Comparison of ENCODE assay signal across 14 cellular contexts in genomic region chr19:18607222-18608101, GRCh38. TPM values are rescaled to one million over a fixed set of nuclear protein-coding genes. Genes with fewer than 3 reads are reported as not detected.
DNase-seq lines count a peak whose midpoint lies in the region; ATAC-seq, FAIRE-seq and TF ChIP-seq lines count a peak whose summit lies in the region.
"Had no signal": no experiment of that assay in that cellular context is flagged by ENCODE, and none has a peak within 500 bp of the region (broad histone marks: within the 10 kb centered on the region; RNA-seq: fewer than 3 reads in every experiment).

No MANE protein-coding gene starts in this region.

- no peaks in the 10 kb centered on the region for H3K79me2 ChIP-seq in GM23338 (replicated peaks; ENCODE audit: insufficient read depth)

- peaks cover 82% of the 10 kb centered on the region for H3K27me3 Mint-ChIP-seq in GM23338 (ENCODE audit: insufficient read depth, low read depth, poor library complexity)
- H3K27me3 Mint-ChIP-seq in activated naive CD8-positive, alpha-beta T cell treated with anti-CD3 and anti-CD28 coated beads for 36 hours, result peaks cover 77% of the 10 kb centered on the region

- H2AFZ ChIP-seq in GM23338, result no peak overlapping the region; the same call in 1 of the 2 replicates

- peak overlapping the region; percentile 84 for H3K4me2 ChIP-seq in GM23338

- ATAC-seq in GM23338, result no peak
- ATAC-seq in GM18909 (IDR thresholded peaks at IDR 0.05; ENCODE audit: poor library complexity, unreplicated experiment), result no peak
- no peak for ATAC-seq in HG02840 (IDR thresholded peaks at IDR 0.05; ENCODE audit: low FRiP score, unreplicated experiment)
- ATAC-seq: activated CD4-positive, CD25-positive, alpha-beta regulatory T cell treated with anti-CD3 and anti-CD28 coated beads, Interleukin-2, amount 50 U/mL, for 24 hours had no signal

- H3K4me3 ChIP-seq in AG09309 (ENCODE audit: control insufficient read depth, low read depth, low read length) (peak overlapping the region; percentile 45), GM23338 (peak overlapping the region; percentile 52), breast epithelium (peak overlapping the region; percentile 35 to 63 (median 47)), mesodermal cell (ENCODE audit: extremely low read depth, insufficient read depth, low read length, poor library complexity, severe bottlenecking) (peak overlapping the region; percentile 18)

- no peaks in the 10 kb centered on the region; the same call in 2 of the 3 replicates for H3K9me3 Mint-ChIP-seq in GM23338
- H3K9me3 Mint-ChIP-seq in activated naive CD8-positive, alpha-beta T cell treated with anti-CD3 and anti-CD28 coated beads for 36 hours, result no peaks in the 10 kb centered on the region

- H3K27ac Mint-ChIP-seq in GM23338, result no peak overlapping the region
- no peak overlapping the region for H3K27ac Mint-ChIP-seq in activated naive CD8-positive, alpha-beta T cell treated with anti-CD3 and anti-CD28 coated beads for 36 hours

- WGBS in mesodermal cell (ENCODE audit: insufficient coverage in 2 of 2), 2 experiments, result 2% methylated on average over 42 to 43 of the region's 68 CpGs

- peaks cover 37% of the 10 kb centered on the region for H3F3A ChIP-seq in GM23338 (replicated peaks; ENCODE audit: low read depth)

- TF ChIP-seq CTCF in AG09309 (IDR thresholded peaks at IDR 0.05; ENCODE audit: control insufficient read depth, insufficient read depth, low read depth, low read length, missing control alignments) (no peak), GM23338 (conservative IDR thresholded peaks at IDR 0.05; ENCODE audit: low read depth in 2 of 2) (no peak), breast epithelium (IDR thresholded peaks at IDR 0.05) (no peak)

- peak overlapping the region; percentile 62 for H3K4me3 Mint-ChIP-seq in GM23338
- no peak overlapping the region for H3K4me3 Mint-ChIP-seq in activated naive CD8-positive, alpha-beta T cell treated with anti-CD3 and anti-CD28 coated beads for 36 hours

- 0 out of 2 replicates have a peak, but pooled peaks cover 7% of the 10 kb centered on the region for H4K20me1 ChIP-seq in GM23338 (replicated peaks; ENCODE audit: insufficient read depth)

- no peak overlapping the region for H3K27ac ChIP-seq in GM23338 (ENCODE audit: low read depth)
- H3K27ac ChIP-seq in breast epithelium, result no peak overlapping the region
- H3K27ac ChIP-seq in mesodermal cell (ENCODE audit: low read depth, low read length, severe bottlenecking), result no peak overlapping the region

- H3K4me1 ChIP-seq in GM23338 (ENCODE audit: insufficient read depth), result peaks cover 59% of the 10 kb centered on the region
- H3K4me1 ChIP-seq in breast epithelium, result peaks cover 12 to 19% of the 10 kb centered on the region in 2 donors
- H3K4me1 ChIP-seq in mesodermal cell (ENCODE audit: control insufficient read depth, insufficient read depth, low read length, poor library complexity, severe bottlenecking), result peaks cover 50% of the 10 kb centered on the region

- no peak for FAIRE-seq in HTR-8/SVneo (lab: Jason Lieb, UNC)
- FAIRE-seq: frontal cortex had no signal

- TF ChIP-seq POLR2A in breast epithelium (IDR thresholded peaks at IDR 0.05), result no peak

- H3K9me2 ChIP-seq in GM23338 (ENCODE audit: insufficient read depth), result no peaks in the 10 kb centered on the region

- H3K36me3 ChIP-seq in GM23338 (ENCODE audit: insufficient read depth), result no peaks in the 10 kb centered on the region
- H3K36me3 ChIP-seq in breast epithelium, result no peaks in the 10 kb centered on the region
- no peaks in the 10 kb centered on the region for H3K36me3 ChIP-seq in mesodermal cell (ENCODE audit: control insufficient read depth, insufficient read depth, low read length)

- DNase-seq in AG09309 (ENCODE audit: low read depth) (no peak), GM23338 (ENCODE audit: low spot score) (peak; percentile 65), breast epithelium (ENCODE audit: low spot score in 2 of 2) (no peak), HTR-8/SVneo (ENCODE audit: insufficient read length, low spot score) (no peak)
- no peak for DNase-seq in activated naive CD8-positive, alpha-beta T cell treated with anti-CD3 and anti-CD28 coated beads for 36 hours
- DNase-seq: aorta; EL; OCI-M1; stimulated activated CD4-positive, alpha-beta T cell treated with anti-CD3 and anti-CD28 coated beads, Interleukin-4, amount 100 ng/mL, for 1 hour had no signal

- H3K27me3 ChIP-seq in GM23338 (ENCODE audit: insufficient read depth), result peaks cover 96% of the 10 kb centered on the region
- H3K27me3 ChIP-seq in breast epithelium, result peaks cover 23 to 82% of the 10 kb centered on the region in 2 donors

- intact Hi-C loops in breast epithelium (cut with DNase I; ENCODE audit: low total_unique reads), result no loop called here

- H3K4me1 Mint-ChIP-seq in GM23338, result peaks cover 48% of the 10 kb centered on the region
- peaks cover 12% of the 10 kb centered on the region for H3K4me1 Mint-ChIP-seq in activated naive CD8-positive, alpha-beta T cell treated with anti-CD3 and anti-CD28 coated beads for 36 hours

- peaks cover 2% of the 10 kb centered on the region; the same call in 1 of the 3 replicates for H3K36me3 Mint-ChIP-seq in GM23338 (ENCODE audit: low read depth)
- no peaks in the 10 kb centered on the region for H3K36me3 Mint-ChIP-seq in activated naive CD8-positive, alpha-beta T cell treated with anti-CD3 and anti-CD28 coated beads for 36 hours

- H3K9me3 ChIP-seq in breast epithelium (no peaks in the 10 kb centered on the region), mesodermal cell (ENCODE audit: control insufficient read depth, low read length) (no peaks in the 10 kb centered on the region)

TF ChIP-seq in GM23338, 12 proteins besides CTCF, POLR2A, EP300 and RAD21:
- TF ChIP-seq EZH2 (IDR thresholded peaks at IDR 0.05; ENCODE audit: low read depth, unreplicated experiment), result peak; percentile 89
- TF ChIP-seq JUNB (IDR thresholded peaks at IDR 0.05; ENCODE audit: unreplicated experiment), result no peak

RNA-seq across cellular contexts. Expression of gene CRLF1, which starts 0.9 kb away (rescaled TPM):
- total RNA-seq in GM23338 (2014; rRNA removed; shearing (Covaris generic)), result 17.1 and 18.1 TPM in 2 replicates
- polyA plus RNA-seq in GM23338 (2016; fragmentation: Nextera tagmentation; extraction: Ambion mirVana), result 19.7 and 22.9 TPM in 2 replicates
- 10 to 100 TPM in 2 of 3 donors, 1 to 10 TPM in 1; 5.6 to 68.6 (median 21.0) TPM for total RNA-seq in breast epithelium
- polyA plus RNA-seq in mesodermal cell (2013, experiment 1 of 2), result 75.5 TPM
- polyA plus RNA-seq in mesodermal cell (2013, experiment 2 of 2), result 53.2 TPM
- not detected for total RNA-seq in activated naive CD8-positive, alpha-beta T cell treated with anti-CD3 and anti-CD28 coated beads for 36 hours

RNA-seq across cellular contexts. Expression of gene TMEM59L, which starts 5.2 kb away (rescaled TPM):
- 6.8 and 9.8 TPM in 2 replicates for total RNA-seq in GM23338 (2014; rRNA removed; shearing (Covaris generic))
- 15.7 and 16.2 TPM in 2 replicates for polyA plus RNA-seq in GM23338 (2016; fragmentation: Nextera tagmentation; extraction: Ambion mirVana)
- 1 to 10 TPM in 2 of 3 donors, not detected in 1; 1.2 to 2.3 TPM for total RNA-seq in breast epithelium
- polyA plus RNA-seq in mesodermal cell (2013, experiment 1 of 2), result 14.7 TPM
- 10.4 TPM for polyA plus RNA-seq in mesodermal cell (2013, experiment 2 of 2)
- total RNA-seq in activated naive CD8-positive, alpha-beta T cell treated with anti-CD3 and anti-CD28 coated beads for 36 hours, result not detected

RNA-seq across cellular contexts. Expression of gene REX1BD, which starts 18.9 kb away (rescaled TPM):
- 121 and 124 TPM in 2 replicates for total RNA-seq in GM23338 (2014; rRNA removed; shearing (Covaris generic))
- 135 and 138 TPM in 2 replicates for polyA plus RNA-seq in GM23338 (2016; fragmentation: Nextera tagmentation; extraction: Ambion mirVana)
- total RNA-seq in breast epithelium, result 100 to 1,000 TPM in 2 of 3 donors, 10 to 100 TPM in 1; 99.8 to 117 (median 111) TPM
- polyA plus RNA-seq in mesodermal cell (2013, experiment 1 of 2), result 45.8 TPM
- polyA plus RNA-seq in mesodermal cell (2013, experiment 2 of 2), result 41.5 TPM
- 10 to 100 TPM; 71.6 to 74.7 TPM for total RNA-seq in activated naive CD8-positive, alpha-beta T cell treated with anti-CD3 and anti-CD28 coated beads for 36 hours

RNA-seq across cellular contexts. Expression of gene KLHL26, which starts 29.4 kb away (rescaled TPM):
- total RNA-seq in GM23338 (2014; rRNA removed; shearing (Covaris generic)), result 11.2 and 13.7 TPM in 2 replicates
- 3.6 and 6.4 TPM in 2 replicates for polyA plus RNA-seq in GM23338 (2016; fragmentation: Nextera tagmentation; extraction: Ambion mirVana)
- total RNA-seq in breast epithelium, result 10 to 100 TPM in 2 of 3 donors, 1 to 10 TPM in 1; 7.0 to 18.1 (median 14.7) TPM
- polyA plus RNA-seq in mesodermal cell (2013, experiment 1 of 2), result 4.4 TPM
- 4.5 TPM for polyA plus RNA-seq in mesodermal cell (2013, experiment 2 of 2)
- 10 to 100 TPM; 15.8 to 16.1 TPM for total RNA-seq in activated naive CD8-positive, alpha-beta T cell treated with anti-CD3 and anti-CD28 coated beads for 36 hours

RNA-seq across cellular contexts. Expression of gene UBA52, which starts 35.8 kb away (rescaled TPM):
- 627 and 649 TPM in 2 replicates for total RNA-seq in GM23338 (2014; rRNA removed; shearing (Covaris generic))
- 1,301 and 1,361 TPM in 2 replicates for polyA plus RNA-seq in GM23338 (2016; fragmentation: Nextera tagmentation; extraction: Ambion mirVana)
- 100 to 1,000 TPM; 729 to 865 (median 831) TPM for total RNA-seq in breast epithelium
- 1,619 TPM for polyA plus RNA-seq in mesodermal cell (2013, experiment 1 of 2)
- polyA plus RNA-seq in mesodermal cell (2013, experiment 2 of 2), result 1,435 TPM
- total RNA-seq in activated naive CD8-positive, alpha-beta T cell treated with anti-CD3 and anti-CD28 coated beads for 36 hours, result 1,000 to 10,000 TPM; 1,816 to 1,826 TPM

Comparison
In these comparisons a context has a peak if more than half of its experiments do, and no peak if none do; other contexts are left out.
1. RNA of gene CRLF1, which starts 0.9 kb away (total RNA-seq): 5.6 to 68.6 TPM in breast epithelium and 17.1 to 18.1 TPM in GM23338; not detected in activated naive CD8-positive, alpha-beta T cell treated with anti-CD3 and anti-CD28 coated beads for 36 hours; every median in the first group is over 4 times any median in the second.
2. Peak in every context shown above with its lines, with median percentiles within 50 percentile points of each other: H3K4me3 ChIP-seq.